Comparison of ENCODE assay signal across 1 cellular context in the genomic region with DNA sequence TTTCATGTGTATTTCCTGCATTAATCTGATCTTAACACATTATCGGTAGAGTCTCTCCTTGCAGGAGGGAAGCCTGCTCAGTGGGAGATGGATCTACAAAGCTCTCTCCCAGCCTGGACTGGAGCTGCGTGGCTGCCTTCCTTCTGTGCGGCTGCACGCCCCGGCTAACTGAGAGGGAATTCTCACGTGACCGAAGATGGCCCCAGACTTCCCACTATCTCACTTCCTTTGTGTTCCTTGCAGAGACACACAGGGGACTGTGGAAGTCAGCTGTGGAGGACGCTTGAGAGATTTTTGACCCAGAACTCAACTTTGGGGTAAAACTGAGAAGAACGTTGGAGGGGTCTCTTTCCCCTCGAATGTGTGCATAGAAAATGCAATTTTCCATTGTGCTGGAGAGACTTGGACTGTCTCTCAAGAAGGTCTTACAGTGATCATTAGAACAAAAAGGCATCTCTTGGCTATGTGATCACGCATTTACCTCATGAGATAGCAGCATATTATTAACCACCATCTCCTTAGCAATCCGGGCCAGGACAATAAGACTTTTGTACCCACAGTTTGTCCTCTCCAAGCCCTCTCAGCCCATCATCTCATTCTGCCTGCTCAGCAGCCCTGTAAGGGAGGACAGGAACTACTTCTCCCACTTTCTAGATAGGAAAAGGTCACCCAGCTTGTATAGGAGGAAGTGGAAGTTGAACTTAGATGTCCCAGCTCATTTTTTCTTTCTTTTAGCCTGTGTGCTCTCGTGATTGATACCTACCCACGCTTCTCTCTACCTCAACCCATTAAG.
A peak's percentile ranks its signal among the peaks of the same experiment; 100 is the strongest.
TF ChIP-seq lines count a peak whose summit lies in the region.

No MANE protein-coding gene starts in this region.

TF ChIP-seq in K562, 482 proteins besides CTCF, POLR2A, EP300 and RAD21 (continued from another document):
- TF ChIP-seq, protein P1, sequence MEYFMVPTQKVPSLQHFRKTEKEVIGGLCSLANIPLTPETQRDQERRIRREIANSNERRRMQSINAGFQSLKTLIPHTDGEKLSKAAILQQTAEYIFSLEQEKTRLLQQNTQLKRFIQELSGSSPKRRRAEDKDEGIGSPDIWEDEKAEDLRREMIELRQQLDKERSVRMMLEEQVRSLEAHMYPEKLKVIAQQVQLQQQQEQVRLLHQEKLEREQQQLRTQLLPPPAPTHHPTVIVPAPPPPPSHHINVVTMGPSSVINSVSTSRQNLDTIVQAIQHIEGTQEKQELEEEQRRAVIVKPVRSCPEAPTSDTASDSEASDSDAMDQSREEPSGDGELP (CRISPR knock-in tag; IDR thresholded peaks at IDR 0.05; ENCODE audit: borderline replicate concordance) = peak; percentile 53; the same call in 1 of the 2 replicates
- TF ChIP-seq ZNF79 (CRISPR knock-in tag; IDR thresholded peaks at IDR 0.05; ENCODE audit: low read depth) = peak; percentile 54
- peak; percentile 95 for TF ChIP-seq BHLHE40 (IDR thresholded peaks at IDR 0.05; ENCODE audit: low read length)
- TF ChIP-seq ZNF717 (CRISPR knock-in tag; IDR thresholded peaks at IDR 0.05) = no peak
- TF ChIP-seq ERF (CRISPR knock-in tag; IDR thresholded peaks at IDR 0.05) = peak; percentile 72; the same call in 1 of the 2 replicates
- TF ChIP-seq NBN (IDR thresholded peaks at IDR 0.05; ENCODE audit: low read depth) = no peak
- TF ChIP-seq PRPF4 (IDR thresholded peaks at IDR 0.05; ENCODE audit: insufficient read depth, low read depth, low read length, poor library complexity, severe bottlenecking) = no peak
- TF ChIP-seq, protein P2, sequence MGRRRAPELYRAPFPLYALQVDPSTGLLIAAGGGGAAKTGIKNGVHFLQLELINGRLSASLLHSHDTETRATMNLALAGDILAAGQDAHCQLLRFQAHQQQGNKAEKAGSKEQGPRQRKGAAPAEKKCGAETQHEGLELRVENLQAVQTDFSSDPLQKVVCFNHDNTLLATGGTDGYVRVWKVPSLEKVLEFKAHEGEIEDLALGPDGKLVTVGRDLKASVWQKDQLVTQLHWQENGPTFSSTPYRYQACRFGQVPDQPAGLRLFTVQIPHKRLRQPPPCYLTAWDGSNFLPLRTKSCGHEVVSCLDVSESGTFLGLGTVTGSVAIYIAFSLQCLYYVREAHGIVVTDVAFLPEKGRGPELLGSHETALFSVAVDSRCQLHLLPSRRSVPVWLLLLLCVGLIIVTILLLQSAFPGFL (CRISPR knock-in tag; IDR thresholded peaks at IDR 0.05) = no peak
- TF ChIP-seq RB1 (IDR thresholded peaks at IDR 0.05; ENCODE audit: low read depth) = 0 out of 2 replicates have a peak, but pooled peaks have one; percentile 16
- TF ChIP-seq ADNP (tag; IDR thresholded peaks at IDR 0.05) = no peak
- no peak for TF ChIP-seq NCOR1 (IDR thresholded peaks at IDR 0.05)
- no peak for TF ChIP-seq PPARD (CRISPR knock-in tag; IDR thresholded peaks at IDR 0.05)
- TF ChIP-seq STAG1 (CRISPR knock-in tag; IDR thresholded peaks at IDR 0.05; ENCODE audit: borderline replicate concordance) = no peak
- TF ChIP-seq, protein P3, sequence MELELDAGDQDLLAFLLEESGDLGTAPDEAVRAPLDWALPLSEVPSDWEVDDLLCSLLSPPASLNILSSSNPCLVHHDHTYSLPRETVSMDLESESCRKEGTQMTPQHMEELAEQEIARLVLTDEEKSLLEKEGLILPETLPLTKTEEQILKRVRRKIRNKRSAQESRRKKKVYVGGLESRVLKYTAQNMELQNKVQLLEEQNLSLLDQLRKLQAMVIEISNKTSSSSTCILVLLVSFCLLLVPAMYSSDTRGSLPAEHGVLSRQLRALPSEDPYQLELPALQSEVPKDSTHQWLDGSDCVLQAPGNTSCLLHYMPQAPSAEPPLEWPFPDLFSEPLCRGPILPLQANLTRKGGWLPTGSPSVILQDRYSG (tag; conservative IDR thresholded peaks at IDR 0.05; ENCODE audit: low read depth) = no peak; the same call in 1 of the 2 replicates
- TF ChIP-seq, protein P4, sequence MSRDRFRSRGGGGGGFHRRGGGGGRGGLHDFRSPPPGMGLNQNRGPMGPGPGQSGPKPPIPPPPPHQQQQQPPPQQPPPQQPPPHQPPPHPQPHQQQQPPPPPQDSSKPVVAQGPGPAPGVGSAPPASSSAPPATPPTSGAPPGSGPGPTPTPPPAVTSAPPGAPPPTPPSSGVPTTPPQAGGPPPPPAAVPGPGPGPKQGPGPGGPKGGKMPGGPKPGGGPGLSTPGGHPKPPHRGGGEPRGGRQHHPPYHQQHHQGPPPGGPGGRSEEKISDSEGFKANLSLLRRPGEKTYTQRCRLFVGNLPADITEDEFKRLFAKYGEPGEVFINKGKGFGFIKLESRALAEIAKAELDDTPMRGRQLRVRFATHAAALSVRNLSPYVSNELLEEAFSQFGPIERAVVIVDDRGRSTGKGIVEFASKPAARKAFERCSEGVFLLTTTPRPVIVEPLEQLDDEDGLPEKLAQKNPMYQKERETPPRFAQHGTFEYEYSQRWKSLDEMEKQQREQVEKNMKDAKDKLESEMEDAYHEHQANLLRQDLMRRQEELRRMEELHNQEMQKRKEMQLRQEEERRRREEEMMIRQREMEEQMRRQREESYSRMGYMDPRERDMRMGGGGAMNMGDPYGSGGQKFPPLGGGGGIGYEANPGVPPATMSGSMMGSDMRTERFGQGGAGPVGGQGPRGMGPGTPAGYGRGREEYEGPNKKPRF (IDR thresholded peaks at IDR 0.05; ENCODE audit: low read depth, low read length) = no peak
- no peak for TF ChIP-seq RBM15 (IDR thresholded peaks at IDR 0.05; ENCODE audit: insufficient read depth, low read length)
- TF ChIP-seq CBFB (CRISPR knock-in tag; IDR thresholded peaks at IDR 0.05) = no peak
- TF ChIP-seq ZNF780A (CRISPR knock-in tag; IDR thresholded peaks at IDR 0.05) = no peak
- TF ChIP-seq MCM2 (IDR thresholded peaks at IDR 0.05; ENCODE audit: low read depth) = no peak
- TF ChIP-seq, protein P5, sequence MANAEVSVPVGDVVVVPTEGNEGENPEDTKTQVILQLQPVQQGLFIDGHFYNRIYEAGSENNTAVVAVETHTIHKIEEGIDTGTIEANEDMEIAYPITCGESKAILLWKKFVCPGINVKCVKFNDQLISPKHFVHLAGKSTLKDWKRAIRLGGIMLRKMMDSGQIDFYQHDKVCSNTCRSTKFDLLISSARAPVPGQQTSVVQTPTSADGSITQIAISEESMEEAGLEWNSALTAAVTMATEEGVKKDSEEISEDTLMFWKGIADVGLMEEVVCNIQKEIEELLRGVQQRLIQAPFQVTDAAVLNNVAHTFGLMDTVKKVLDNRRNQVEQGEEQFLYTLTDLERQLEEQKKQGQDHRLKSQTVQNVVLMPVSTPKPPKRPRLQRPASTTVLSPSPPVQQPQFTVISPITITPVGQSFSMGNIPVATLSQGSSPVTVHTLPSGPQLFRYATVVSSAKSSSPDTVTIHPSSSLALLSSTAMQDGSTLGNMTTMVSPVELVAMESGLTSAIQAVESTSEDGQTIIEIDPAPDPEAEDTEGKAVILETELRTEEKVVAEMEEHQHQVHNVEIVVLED (CRISPR knock-in tag; IDR thresholded peaks at IDR 0.05) = peak; percentile 60
- no peak for TF ChIP-seq KLF16 (IDR thresholded peaks at IDR 0.05)
- TF ChIP-seq, protein P6, sequence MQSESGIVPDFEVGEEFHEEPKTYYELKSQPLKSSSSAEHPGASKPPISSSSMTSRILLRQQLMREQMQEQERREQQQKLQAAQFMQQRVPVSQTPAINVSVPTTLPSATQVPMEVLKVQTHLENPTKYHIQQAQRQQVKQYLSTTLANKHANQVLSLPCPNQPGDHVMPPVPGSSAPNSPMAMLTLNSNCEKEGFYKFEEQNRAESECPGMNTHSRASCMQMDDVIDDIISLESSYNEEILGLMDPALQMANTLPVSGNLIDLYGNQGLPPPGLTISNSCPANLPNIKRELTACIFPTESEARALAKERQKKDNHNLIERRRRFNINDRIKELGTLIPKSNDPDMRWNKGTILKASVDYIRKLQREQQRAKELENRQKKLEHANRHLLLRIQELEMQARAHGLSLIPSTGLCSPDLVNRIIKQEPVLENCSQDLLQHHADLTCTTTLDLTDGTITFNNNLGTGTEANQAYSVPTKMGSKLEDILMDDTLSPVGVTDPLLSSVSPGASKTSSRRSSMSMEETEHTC (IDR thresholded peaks at IDR 0.05) = no peak
- no peak for TF ChIP-seq ZNF232 (CRISPR knock-in tag; IDR thresholded peaks at IDR 0.05)
- TF ChIP-seq ZNF354B (CRISPR knock-in tag; IDR thresholded peaks at IDR 0.05) = no peak
- TF ChIP-seq CC2D1A (IDR thresholded peaks at IDR 0.05) = no peak
- no peak for TF ChIP-seq POLR2B (IDR thresholded peaks at IDR 0.05; ENCODE audit: low read depth, partially characterized antibody)
- TF ChIP-seq, protein P7, sequence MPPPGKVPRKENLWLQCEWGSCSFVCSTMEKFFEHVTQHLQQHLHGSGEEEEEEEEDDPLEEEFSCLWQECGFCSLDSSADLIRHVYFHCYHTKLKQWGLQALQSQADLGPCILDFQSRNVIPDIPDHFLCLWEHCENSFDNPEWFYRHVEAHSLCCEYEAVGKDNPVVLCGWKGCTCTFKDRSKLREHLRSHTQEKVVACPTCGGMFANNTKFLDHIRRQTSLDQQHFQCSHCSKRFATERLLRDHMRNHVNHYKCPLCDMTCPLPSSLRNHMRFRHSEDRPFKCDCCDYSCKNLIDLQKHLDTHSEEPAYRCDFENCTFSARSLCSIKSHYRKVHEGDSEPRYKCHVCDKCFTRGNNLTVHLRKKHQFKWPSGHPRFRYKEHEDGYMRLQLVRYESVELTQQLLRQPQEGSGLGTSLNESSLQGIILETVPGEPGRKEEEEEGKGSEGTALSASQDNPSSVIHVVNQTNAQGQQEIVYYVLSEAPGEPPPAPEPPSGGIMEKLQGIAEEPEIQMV (tag; conservative IDR thresholded peaks at IDR 0.05; ENCODE audit: low read depth) = 0 out of 2 replicates have a peak, but pooled peaks have one; percentile 11
- TF ChIP-seq, protein P8, sequence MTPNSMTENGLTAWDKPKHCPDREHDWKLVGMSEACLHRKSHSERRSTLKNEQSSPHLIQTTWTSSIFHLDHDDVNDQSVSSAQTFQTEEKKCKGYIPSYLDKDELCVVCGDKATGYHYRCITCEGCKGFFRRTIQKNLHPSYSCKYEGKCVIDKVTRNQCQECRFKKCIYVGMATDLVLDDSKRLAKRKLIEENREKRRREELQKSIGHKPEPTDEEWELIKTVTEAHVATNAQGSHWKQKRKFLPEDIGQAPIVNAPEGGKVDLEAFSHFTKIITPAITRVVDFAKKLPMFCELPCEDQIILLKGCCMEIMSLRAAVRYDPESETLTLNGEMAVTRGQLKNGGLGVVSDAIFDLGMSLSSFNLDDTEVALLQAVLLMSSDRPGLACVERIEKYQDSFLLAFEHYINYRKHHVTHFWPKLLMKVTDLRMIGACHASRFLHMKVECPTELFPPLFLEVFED (CRISPR knock-in tag; conservative IDR thresholded peaks at IDR 0.05) = no peak
- no peak for TF ChIP-seq TRIM28 (IDR thresholded peaks at IDR 0.05)
- no peak for TF ChIP-seq SNIP1 (IDR thresholded peaks at IDR 0.05; ENCODE audit: low read depth)
- TF ChIP-seq, protein P9, sequence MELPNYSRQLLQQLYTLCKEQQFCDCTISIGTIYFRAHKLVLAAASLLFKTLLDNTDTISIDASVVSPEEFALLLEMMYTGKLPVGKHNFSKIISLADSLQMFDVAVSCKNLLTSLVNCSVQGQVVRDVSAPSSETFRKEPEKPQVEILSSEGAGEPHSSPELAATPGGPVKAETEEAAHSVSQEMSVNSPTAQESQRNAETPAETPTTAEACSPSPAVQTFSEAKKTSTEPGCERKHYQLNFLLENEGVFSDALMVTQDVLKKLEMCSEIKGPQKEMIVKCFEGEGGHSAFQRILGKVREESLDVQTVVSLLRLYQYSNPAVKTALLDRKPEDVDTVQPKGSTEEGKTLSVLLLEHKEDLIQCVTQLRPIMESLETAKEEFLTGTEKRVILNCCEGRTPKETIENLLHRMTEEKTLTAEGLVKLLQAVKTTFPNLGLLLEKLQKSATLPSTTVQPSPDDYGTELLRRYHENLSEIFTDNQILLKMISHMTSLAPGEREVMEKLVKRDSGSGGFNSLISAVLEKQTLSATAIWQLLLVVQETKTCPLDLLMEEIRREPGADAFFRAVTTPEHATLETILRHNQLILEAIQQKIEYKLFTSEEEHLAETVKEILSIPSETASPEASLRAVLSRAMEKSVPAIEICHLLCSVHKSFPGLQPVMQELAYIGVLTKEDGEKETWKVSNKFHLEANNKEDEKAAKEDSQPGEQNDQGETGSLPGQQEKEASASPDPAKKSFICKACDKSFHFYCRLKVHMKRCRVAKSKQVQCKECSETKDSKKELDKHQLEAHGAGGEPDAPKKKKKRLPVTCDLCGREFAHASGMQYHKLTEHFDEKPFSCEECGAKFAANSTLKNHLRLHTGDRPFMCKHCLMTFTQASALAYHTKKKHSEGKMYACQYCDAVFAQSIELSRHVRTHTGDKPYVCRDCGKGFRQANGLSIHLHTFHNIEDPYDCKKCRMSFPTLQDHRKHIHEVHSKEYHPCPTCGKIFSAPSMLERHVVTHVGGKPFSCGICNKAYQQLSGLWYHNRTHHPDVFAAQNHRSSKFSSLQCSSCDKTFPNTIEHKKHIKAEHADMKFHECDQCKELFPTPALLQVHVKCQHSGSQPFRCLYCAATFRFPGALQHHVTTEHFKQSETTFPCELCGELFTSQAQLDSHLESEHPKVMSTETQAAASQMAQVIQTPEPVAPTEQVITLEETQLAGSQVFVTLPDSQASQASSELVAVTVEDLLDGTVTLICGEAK (IDR thresholded peaks at IDR 0.05) = no peak; the same call in 1 of the 2 replicates
- TF ChIP-seq, protein P9 (CRISPR knock-in tag; IDR thresholded peaks at IDR 0.05) = no peak
- no peak for TF ChIP-seq U2AF1 (optimal IDR thresholded peaks at IDR 0.05; ENCODE audit: low read depth, low read length)
TF ChIP-seq in K562: peak in this region for 108.
